35 cellular contexts compared by ENCODE assay signal in genomic region chr6:138094260-138094659, GRCh38. TPM values are rescaled to one million over a fixed set of nuclear protein-coding genes. Genes with fewer than 3 reads are reported as not detected.
DNase-seq lines count a peak whose midpoint lies in the region; ATAC-seq and TF ChIP-seq lines count a peak whose summit lies in the region.
"Had no signal": no experiment of that assay in that cellular context is flagged by ENCODE, and none has a peak within 500 bp of the region (broad histone marks: within the 10 kb centered on the region; RNA-seq: fewer than 3 reads in every experiment).

No MANE protein-coding gene starts in this region.

- H3K4me1 Mint-ChIP-seq in activated T-cell treated with anti-CD3 and anti-CD28 coated beads, Interleukin-2, amount 50 U/mL, for 72 hours (ENCODE audit: low read depth), result no peaks in the 10 kb centered on the region
- H3K4me1 Mint-ChIP-seq: B cell; CD4-positive, alpha-beta memory T cell; CD4-positive, CD25-positive, alpha-beta regulatory T cell; CD8-positive, alpha-beta memory T cell had no signal

- ATAC-seq in activated T-cell treated with anti-CD3 and anti-CD28 coated beads, Interleukin-2, amount 50 U/mL, for 72 hours (replicated peaks in 1 of 2), result no peak
- ATAC-seq: A549; CD8-positive, alpha-beta T cell had no signal

- H3K9me3 ChIP-seq in HEK293 (ENCODE audit: control insufficient read depth, insufficient read depth, low read depth, low read length) (no peaks in the 10 kb centered on the region), uterus (no peaks in the 10 kb centered on the region)
- H3K9me3 ChIP-seq: BE2C, Caco-2 had no signal

- no peak for TF ChIP-seq POLR2A in uterus (IDR thresholded peaks at IDR 0.05)

- no peak overlapping the region for H3K27ac ChIP-seq in HEK293 (ENCODE audit: extremely low read depth, low read depth, low read length)
- H3K27ac ChIP-seq in epithelial cell of prostate, result peak overlapping the region; percentile 97
- H3K27ac ChIP-seq in uterus, result no peak overlapping the region
- H3K27ac ChIP-seq: 22Rv1; A549; BLaER1; BLaER1 treated with 17β-estradiol and CSF1 and Interleukin-3, amounts not matched to agents 10 nM and 100 nM; C4-2B had no signal

- peaks cover 6% of the 10 kb centered on the region; the same call in 1 of the 2 replicates for H3K4me1 ChIP-seq in HEK293 (ENCODE audit: control insufficient read depth, insufficient read depth, low read length)
- H3K4me1 ChIP-seq in uterus, result no peaks in the 10 kb centered on the region
- H3K4me1 ChIP-seq: BE2C; BLaER1; BLaER1 treated with 17β-estradiol and CSF1 and Interleukin-3, amounts not matched to agents 10 nM and 100 nM; Caco-2 had no signal

- H3K27me3 ChIP-seq in uterus, result no peaks in the 10 kb centered on the region
- H3K27me3 ChIP-seq: BE2C; BLaER1; BLaER1 treated with 17β-estradiol and CSF1 and Interleukin-3, amounts not matched to agents 10 nM and 100 nM had no signal

- no peak for TF ChIP-seq CTCF in HEK293 (tag by site-specific recombination; IDR thresholded peaks at IDR 0.05)
- no peak for TF ChIP-seq CTCF in epithelial cell of esophagus (IDR thresholded peaks at IDR 0.05; ENCODE audit: insufficient read depth, low read depth, low read length, missing control alignments)
- no peak for TF ChIP-seq CTCF in uterus (IDR thresholded peaks at IDR 0.05)

- intact Hi-C loops in uterus (cut with DNase I; ENCODE audit: low total_unique reads), result no loop called here

- peaks cover 25% of the 10 kb centered on the region for H3K27me3 Mint-ChIP-seq in activated T-cell treated with anti-CD3 and anti-CD28 coated beads, Interleukin-2, amount 50 U/mL, for 72 hours (ENCODE audit: low read depth)
- H3K27me3 Mint-ChIP-seq: CD4-positive, alpha-beta memory T cell; CD8-positive, alpha-beta memory T cell had no signal

- H3K36me3 Mint-ChIP-seq in activated T-cell treated with anti-CD3 and anti-CD28 coated beads, Interleukin-2, amount 50 U/mL, for 72 hours (ENCODE audit: insufficient read depth in 2 of 2), result peaks cover 0 to 3% of the 10 kb centered on the region in 2 donors
- H3K36me3 Mint-ChIP-seq: CD14-positive monocyte; CD8-positive, alpha-beta T cell had no signal

- H3K9me3 Mint-ChIP-seq in activated T-cell treated with anti-CD3 and anti-CD28 coated beads, Interleukin-2, amount 50 U/mL, for 72 hours, result peaks cover 0 to 2% of the 10 kb centered on the region in 2 donors

- H3K36me3 ChIP-seq in HEK293 (ENCODE audit: control insufficient read depth in 2 of 2, insufficient read depth in 1 of 2, low read length in 2 of 2) (peaks cover 18 to 55% of the 10 kb centered on the region in 2 experiments; a peak in 2 of 3 replicates), uterus (no peaks in the 10 kb centered on the region)
- H3K36me3 ChIP-seq: BE2C; BLaER1; BLaER1 treated with 17β-estradiol and CSF1 and Interleukin-3, amounts not matched to agents 10 nM and 100 nM had no signal

- H3K4me3 Mint-ChIP-seq in activated T-cell treated with anti-CD3 and anti-CD28 coated beads, Interleukin-2, amount 50 U/mL, for 72 hours, result no peak overlapping the region
- H3K4me3 Mint-ChIP-seq: B cell; CD14-positive monocyte; CD4-positive, alpha-beta memory T cell; CD4-positive, alpha-beta T cell; CD4-positive, CD25-positive, alpha-beta regulatory T cell; CD8-positive, alpha-beta memory T cell; CD8-positive, alpha-beta T cell had no signal

- CTCF ChIA-PET in HEK293 (lab: Yijun Ruan, JAX), result interaction anchor here (0.6 to 1.9 kb wide), 3 partner anchors 12 to 627 kb away, joined by 4 to 11 read pairs (median 6); no protein-coding TSS in a partner anchor

- POLR2A ChIA-PET in HEK293 (lab: Yijun Ruan, JAX), result no interaction called here

- peak overlapping the region; percentile 31 for H3K27ac Mint-ChIP-seq in activated T-cell treated with anti-CD3 and anti-CD28 coated beads, Interleukin-2, amount 50 U/mL, for 72 hours
- H3K27ac Mint-ChIP-seq: B cell; CD14-positive monocyte; CD4-positive, alpha-beta memory T cell; CD4-positive, alpha-beta T cell; CD4-positive, CD25-positive, alpha-beta regulatory T cell; CD8-positive, alpha-beta memory T cell; CD8-positive, alpha-beta T cell had no signal

- H3K4me3 ChIP-seq in HEK293 (ENCODE audit: low read depth, low read length) (no peak overlapping the region), epithelial cell of esophagus (ENCODE audit: low read length) (peak overlapping the region; percentile 20), uterus (no peak overlapping the region)
- H3K4me3 ChIP-seq: A549; BLaER1; BLaER1 treated with 17β-estradiol and CSF1 and Interleukin-3, amounts not matched to agents 10 nM and 100 nM had no signal

- no peak for DNase-seq in activated T-cell treated with anti-CD3 and anti-CD28 coated beads, Interleukin-2, amount 50 U/mL, for 72 hours
- no peak for DNase-seq in activated T-cell treated with anti-CD3 and anti-CD28 coated beads for 4 hours
- no peak for DNase-seq in epithelial cell of esophagus (ENCODE audit: low read depth)
- DNase-seq in epithelial cell of prostate (ENCODE audit: low read depth, low spot score), result no peak
- DNase-seq in cerebellum (ENCODE audit: low spot score), result no peak
- no peak for DNase-seq in iPS-NIHi11 (ENCODE audit: low spot score)
- DNase-seq in uterus, result no peak
- DNase-seq: 8988T; ACHN; AML-193; BE2C; C1 segment of cervical spinal cord; Caco-2; Calu3; CD4-positive, alpha-beta memory T cell; CD4-positive, alpha-beta T cell; CD4-positive, CD25-positive, alpha-beta regulatory T cell; CD8-positive, alpha-beta memory T cell; CD8-positive, alpha-beta T cell; COR-L47; DMS 273 treated with DMSO at 0.1 percent for 48 hours; DMS153; DMS53; DMS79; DMS79 treated with DMSO at 0.1 percent for 48 hours; DND-41; EL had no signal

TF ChIP-seq in HEK293, 187 proteins besides CTCF, POLR2A, EP300 and RAD21:
- TF ChIP-seq, protein P1, sequence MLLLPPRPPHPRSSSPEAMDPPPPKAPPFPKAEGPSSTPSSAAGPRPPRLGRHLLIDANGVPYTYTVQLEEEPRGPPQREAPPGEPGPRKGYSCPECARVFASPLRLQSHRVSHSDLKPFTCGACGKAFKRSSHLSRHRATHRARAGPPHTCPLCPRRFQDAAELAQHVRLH (tag by site-specific recombination; IDR thresholded peaks at IDR 0.05), result 0 out of 2 replicates have a peak, but pooled peaks have one; percentile 17
- TF ChIP-seq ZNF335 (tag by site-specific recombination; conservative IDR thresholded peaks at IDR 0.05) (no peak), KLF7 (tag by site-specific recombination; IDR thresholded peaks at IDR 0.05; ENCODE audit: borderline replicate concordance) (no peak), ZNF621 (tag by site-specific recombination; IDR thresholded peaks at IDR 0.05) (no peak), SCRT2 (tag by site-specific recombination; IDR thresholded peaks at IDR 0.05) (no peak), YY1 (tag by site-specific recombination; IDR thresholded peaks at IDR 0.05) (no peak), HOXD13 (CRISPR knock-in tag; IDR thresholded peaks at IDR 0.05; ENCODE audit: borderline replicate concordance) (no peak), ZNF146 (tag by site-specific recombination; IDR thresholded peaks at IDR 0.05) (peak; percentile 94), ZNF558 (tag by site-specific recombination; IDR thresholded peaks at IDR 0.05) (no peak), ZNF174 (tag by site-specific recombination; IDR thresholded peaks at IDR 0.05) (no peak), ZNF473 (tag by site-specific recombination; IDR thresholded peaks at IDR 0.05) (no peak), ZNF596 (tag by site-specific recombination; IDR thresholded peaks at IDR 0.05) (no peak)
- TF ChIP-seq, protein P2, sequence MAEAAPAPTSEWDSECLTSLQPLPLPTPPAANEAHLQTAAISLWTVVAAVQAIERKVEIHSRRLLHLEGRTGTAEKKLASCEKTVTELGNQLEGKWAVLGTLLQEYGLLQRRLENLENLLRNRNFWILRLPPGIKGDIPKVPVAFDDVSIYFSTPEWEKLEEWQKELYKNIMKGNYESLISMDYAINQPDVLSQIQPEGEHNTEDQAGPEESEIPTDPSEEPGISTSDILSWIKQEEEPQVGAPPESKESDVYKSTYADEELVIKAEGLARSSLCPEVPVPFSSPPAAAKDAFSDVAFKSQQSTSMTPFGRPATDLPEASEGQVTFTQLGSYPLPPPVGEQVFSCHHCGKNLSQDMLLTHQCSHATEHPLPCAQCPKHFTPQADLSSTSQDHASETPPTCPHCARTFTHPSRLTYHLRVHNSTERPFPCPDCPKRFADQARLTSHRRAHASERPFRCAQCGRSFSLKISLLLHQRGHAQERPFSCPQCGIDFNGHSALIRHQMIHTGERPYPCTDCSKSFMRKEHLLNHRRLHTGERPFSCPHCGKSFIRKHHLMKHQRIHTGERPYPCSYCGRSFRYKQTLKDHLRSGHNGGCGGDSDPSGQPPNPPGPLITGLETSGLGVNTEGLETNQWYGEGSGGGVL (tag by site-specific recombination; IDR thresholded peaks at IDR 0.05), result no peak
- TF ChIP-seq, protein P3, sequence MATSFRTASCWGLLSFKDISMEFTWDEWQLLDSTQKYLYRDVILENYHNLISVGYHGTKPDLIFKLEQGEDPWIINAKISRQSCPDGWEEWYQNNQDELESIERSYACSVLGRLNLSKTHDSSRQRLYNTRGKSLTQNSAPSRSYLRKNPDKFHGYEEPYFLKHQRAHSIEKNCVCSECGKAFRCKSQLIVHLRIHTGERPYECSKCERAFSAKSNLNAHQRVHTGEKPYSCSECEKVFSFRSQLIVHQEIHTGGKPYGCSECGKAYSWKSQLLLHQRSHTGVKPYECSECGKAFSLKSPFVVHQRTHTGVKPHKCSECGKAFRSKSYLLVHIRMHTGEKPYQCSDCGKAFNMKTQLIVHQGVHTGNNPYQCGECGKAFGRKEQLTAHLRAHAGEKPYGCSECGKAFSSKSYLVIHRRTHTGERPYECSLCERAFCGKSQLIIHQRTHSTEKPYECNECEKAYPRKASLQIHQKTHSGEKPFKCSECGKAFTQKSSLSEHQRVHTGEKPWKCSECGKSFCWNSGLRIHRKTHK (tag by site-specific recombination; IDR thresholded peaks at IDR 0.05), result no peak
TF ChIP-seq in HEK293: peak in this region for 2.

RNA-seq across cellular contexts. Expression of gene PERP, which starts 13.0 kb away (rescaled TPM):
- 1 to 10 TPM; 4.6 to 8.5 TPM for total RNA-seq in activated T-cell treated with anti-CD3 and anti-CD28 coated beads, Interleukin-2, amount 50 U/mL, for 72 hours
- 1.4 TPM for total RNA-seq in cerebellum
- total RNA-seq in uterus, result 10 to 100 TPM in 3 of 4 donors, 1 to 10 TPM in 1; 9.2 to 18.4 (median 14.8) TPM
